Comparison of ENCODE assay signal across 8 cellular contexts in the genomic region with DNA sequence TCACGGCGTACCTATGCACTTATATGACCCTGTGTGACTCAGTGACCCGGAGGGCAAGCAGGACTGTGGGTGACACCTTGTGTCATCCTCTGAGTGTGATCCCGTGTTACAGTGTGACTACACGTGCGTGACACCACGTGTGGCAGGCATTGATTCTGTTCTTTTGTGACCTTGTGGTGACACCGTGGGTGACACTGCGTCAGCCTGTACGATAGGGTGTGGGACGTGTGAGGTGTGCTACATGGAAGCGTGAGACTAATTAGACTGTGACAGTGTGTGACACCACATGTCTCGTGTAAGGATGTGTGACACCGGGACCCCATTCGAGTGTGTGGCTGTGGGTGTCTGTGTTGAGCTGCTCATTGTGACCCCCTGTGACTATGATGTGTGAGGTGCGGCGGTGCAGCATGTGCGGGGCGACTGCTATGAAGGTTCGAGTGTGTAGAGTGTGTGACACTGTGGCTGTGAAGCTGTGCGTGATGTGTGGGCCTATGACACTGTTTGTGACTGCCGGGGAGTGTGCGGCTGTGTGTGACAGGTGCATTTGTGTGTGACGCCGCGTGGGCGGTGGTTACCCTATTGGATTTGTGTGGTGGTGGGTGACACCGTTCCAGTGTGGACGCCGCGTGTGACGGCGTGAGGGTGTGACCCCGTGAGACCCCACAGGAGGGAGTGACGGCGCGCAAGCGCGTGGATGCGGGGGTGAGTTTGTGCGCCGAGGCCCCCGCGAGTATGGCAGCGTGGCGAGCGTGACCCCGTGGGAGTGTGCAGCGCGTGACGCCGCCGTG. TPM values are rescaled to one million over a fixed set of nuclear protein-coding genes. Genes with fewer than 3 reads are reported as not detected.
A peak's percentile ranks its signal among the peaks of the same experiment; 100 is the strongest.
DNase-seq lines count a peak whose midpoint lies in the region; ATAC-seq, FAIRE-seq and TF ChIP-seq lines count a peak whose summit lies in the region.

A gene (plus strand): TSS at position 783 of the 788 bp plus-strand sequence. CDS start 5,621 bp downstream, outside the sequence.

- TF ChIP-seq CTCF in brain (conservative IDR thresholded peaks at IDR 0.05): no peak
- TF ChIP-seq CTCF in HepG2 (CRISPR knock-in tag; IDR thresholded peaks at IDR 0.05): 0 out of 2 replicates have a peak, but pooled peaks have one; percentile 1

- WGBS in HepG2 (ENCODE audit: low lambda C conversion rate): 4% methylated on average over 29 of the region's 53 CpGs

- no peaks in the 10 kb centered on the region for H3K36me3 ChIP-seq in CD4-positive, alpha-beta memory T cell (ENCODE audit: insufficient read depth, low read length)
- H3K36me3 ChIP-seq in HAP-1 (replicated peaks): no peaks in the 10 kb centered on the region
- H3K36me3 ChIP-seq in HepG2 (replicated peaks in 1 of 2; ENCODE audit: control insufficient read depth in 1 of 2, insufficient read depth in 2 of 2, low read length in 2 of 2): no peaks in the 10 kb centered on the region

- H3K4me3 Mint-ChIP-seq in CD4-positive, alpha-beta memory T cell: peak within 1 kb of the TSS; percentile 85 to 96 (median 86)
- peak within 1 kb of the TSS; percentile 85 to 92 (median 87) for H3K4me3 Mint-ChIP-seq in brain

- BruUV-seq in HepG2 (replicated peaks; lab: Mats Ljungman, UMichigan): no TSS peak

- peak within 1 kb of the TSS; percentile 99 for H3K4me2 ChIP-seq in HepG2 (ENCODE audit: low read depth, low read length)

- in situ Hi-C loops in HAP-1 (cut with MboI; ENCODE audit: low sequenced_read_pairs): no loop called here
- in situ Hi-C loops in HepG2 (cut with HindIII; ENCODE audit: extremely low pct_ligation_motif_present, low pct_unique_long_range_greater_than_20kb): no loop called here

- POLR2A ChIA-PET in CD4-positive, alpha-beta memory T cell (lab: Charles Lee; ENCODE audit: partially characterized antibody): interaction anchor here (0.6 to 4.6 kb wide), 19 partner anchors 13 to 1403 kb away, joined by 3 to 51 read pairs (median 4); a partner anchor contains a TSS
- POLR2A ChIA-PET in HepG2 (lab: Yijun Ruan, JAX): interaction anchor here (0.7 to 5.5 kb wide), 15 partner anchors 11 to 973 kb away, joined by 3 to 47 read pairs (median 6); a partner anchor contains a TSS

- H3K9me3 ChIP-seq in CD4-positive, alpha-beta memory T cell (ENCODE audit: control insufficient read depth in 1 of 2, low read length in 2 of 2): no peaks in the 10 kb centered on the region
- H3K9me3 ChIP-seq in HAP-1 (0 out of 2 replicates have a peak, but pooled peaks cover 2% of the 10 kb centered on the region), HepG2 (ENCODE audit: low read length) (no peaks in the 10 kb centered on the region)

- no peak for TF ChIP-seq EP300 in HepG2 (IDR thresholded peaks at IDR 0.05; ENCODE audit: low read depth in 2 of 2, low read length in 2 of 2)
- TF ChIP-seq EP300 in HepG2 (CRISPR knock-in tag; IDR thresholded peaks at IDR 0.05; ENCODE audit: borderline replicate concordance): no peak

- no peaks in the 10 kb centered on the region for H3K27me3 ChIP-seq in CD4-positive, alpha-beta memory T cell (ENCODE audit: insufficient read depth, low read length)
- H3K27me3 ChIP-seq in HAP-1 (ENCODE audit: low read depth) (no peaks in the 10 kb centered on the region), HepG2 (ENCODE audit: control insufficient read depth in 1 of 2, insufficient read depth in 2 of 2, low read length in 2 of 2) (peaks cover 1 to 17% of the 10 kb centered on the region in 2 experiments; a peak in 3 of 5 replicates)

- no peaks in the 10 kb centered on the region for H4K20me1 ChIP-seq in HepG2 (ENCODE audit: insufficient read depth, low read length)

- peak within 1 kb of the TSS; percentile 37; the same call in 1 of the 2 replicates for H3K9ac ChIP-seq in HepG2 (ENCODE audit: insufficient read depth, low read depth, low read length)

- CTCF ChIA-PET in CD4-positive, alpha-beta memory T cell (lab: Charles Lee; ENCODE audit: partially characterized antibody): interaction anchor here (0.9 to 4.4 kb wide), 11 partner anchors 7 to 169 kb away, joined by 3 to 66 read pairs (median 18); a partner anchor contains a TSS
- CTCF ChIA-PET in HepG2 (lab: Yijun Ruan, JAX; ENCODE audit: low intra/inter-chr PET ratio, low total read pairs): interaction anchor here (0.7 kb wide), 1 partner anchor 46 kb away, joined by 3 read pairs; no protein-coding TSS in a partner anchor

- peaks cover 28% of the 10 kb centered on the region for H3K4me1 ChIP-seq in CD4-positive, alpha-beta memory T cell (ENCODE audit: insufficient read depth, low read length)
- peaks cover 11% of the 10 kb centered on the region for H3K4me1 ChIP-seq in HAP-1
- peaks cover 44% of the 10 kb centered on the region for H3K4me1 ChIP-seq in HepG2 (ENCODE audit: insufficient read depth, low read length)

- no peak for TF ChIP-seq POLR2A in HepG2 (IDR thresholded peaks at IDR 0.05; ENCODE audit: insufficient read depth in 1 of 2, low read depth in 2 of 2, low read length in 2 of 2)

- peaks cover 4 to 6% of the 10 kb centered on the region in 2 donors for H3K36me3 Mint-ChIP-seq in CD4-positive, alpha-beta memory T cell
- H3K36me3 Mint-ChIP-seq in brain: peaks cover 6% of the 10 kb centered on the region

- no peak for FAIRE-seq in HepG2 (lab: Jason Lieb, UNC)

- intact Hi-C loops in CD4-positive, alpha-beta memory T cell (cut with micrococcal nuclease): loop anchor here (2.0 to 5.0 kb wide), 2 partner anchors 62 to 64 kb away; no protein-coding TSS in a partner anchor
- intact Hi-C loops in HepG2 (cut with micrococcal nuclease; ENCODE audit: unreplicated experiment): loop anchor here (10.0 kb wide), 1 partner anchor 58 kb away; no protein-coding TSS in a partner anchor

- H3K27me3 Mint-ChIP-seq in CD4-positive, alpha-beta memory T cell: peaks cover 6 to 20% of the 10 kb centered on the region in 2 donors
- H3K27me3 Mint-ChIP-seq in brain: peaks cover 28% of the 10 kb centered on the region

- DNase-seq in CD4-positive, alpha-beta memory T cell: peak in 3 of 5 donors; percentile 86 to 98 (median 86)
- no peak for DNase-seq in HAP-1 (ENCODE audit: low spot score in 2 of 2)
- no peak for DNase-seq in HepG2 (ENCODE audit: low spot score)
- peak; percentile 52 to 91 for DNase-seq in stimulated activated CD4-positive, alpha-beta T cell treated with anti-CD3 and anti-CD28 coated beads, Interleukin-4, amount 100 ng/mL, for 4 hours
- no peak for DNase-seq in amniotic stem cell (lab: John Stamatoyannopoulos, UW)

- H2AFZ ChIP-seq in HepG2 (ENCODE audit: low read length): no peak within 1 kb of the TSS

- peak within 1 kb of the TSS; percentile 67 to 72 for H3K4me3 ChIP-seq in CD4-positive, alpha-beta memory T cell (ENCODE audit: low read length in 2 of 2)
- peak within 1 kb of the TSS; percentile 68 for H3K4me3 ChIP-seq in HAP-1
- H3K4me3 ChIP-seq in HepG2 (replicated peaks in 1 of 3; ENCODE audit: insufficient read depth in 1 of 3, low read depth in 2 of 3, low read length in 3 of 3): peak within 1 kb of the TSS; percentile 44 to 75 (median 62)

- H3K27ac Mint-ChIP-seq in CD4-positive, alpha-beta memory T cell: peak within 1 kb of the TSS; percentile 79 to 98 (median 95)
- H3K27ac Mint-ChIP-seq in brain: peak within 1 kb of the TSS; percentile 75 to 87 (median 76)

- H3K4me1 Mint-ChIP-seq in CD4-positive, alpha-beta memory T cell: peaks cover 20 to 31% (median 24%) of the 10 kb centered on the region in 4 donors
- H3K4me1 Mint-ChIP-seq in brain: peaks cover 30% of the 10 kb centered on the region

- H3K79me2 ChIP-seq in HepG2 (ENCODE audit: insufficient read depth, low read length): no peaks in the 10 kb centered on the region

- ATAC-seq in SK-N-SH treated with all-trans-retinoic acid at 6 μM for 48 hours (0 out of 3 replicates have a peak, but pooled peaks have one; percentile 2), HepG2 (peak; percentile 11), HG03354 (IDR thresholded peaks at IDR 0.05; ENCODE audit: poor library complexity, severe bottlenecking, unreplicated experiment) (no peak)

- TF ChIP-seq RAD21 in HepG2 (CRISPR knock-in tag; IDR thresholded peaks at IDR 0.05): no peak

- peaks cover 0 to 2% (median 0%) of the 10 kb centered on the region in 8 donors for H3K9me3 Mint-ChIP-seq in CD4-positive, alpha-beta memory T cell
- H3K9me3 Mint-ChIP-seq in brain: peaks cover 0 to 4% (median 0%) of the 10 kb centered on the region in 5 experiments

- H3K27ac ChIP-seq in CD4-positive, alpha-beta memory T cell (ENCODE audit: low read depth, low read length): peak within 1 kb of the TSS; percentile 39
- no peak within 1 kb of the TSS for H3K27ac ChIP-seq in HepG2 (ENCODE audit: extremely low read length, insufficient read depth, low read length)

TF ChIP-seq in SK-N-SH treated with all-trans-retinoic acid at 6 μM for 48 hours, 23 proteins besides CTCF, POLR2A, EP300 and RAD21 (continues in another document):
- TF ChIP-seq ISL1 (CRISPR knock-in tag; IDR thresholded peaks at IDR 0.05) (no peak), OSR1 (CRISPR knock-in tag; IDR thresholded peaks at IDR 0.05) (no peak)

RNA-seq across cellular contexts. Expression of the gene that starts here (rescaled TPM):
- total RNA-seq in CD4-positive, alpha-beta memory T cell: under 1 TPM; 0.17 to 0.30 TPM
- polyA plus RNA-seq in CD4-positive, alpha-beta memory T cell: under 1 TPM in 1 of 2 donors, not detected in 1; 0.02 TPM
- polyA plus RNA-seq in brain (ENCODE audit: insufficient read depth, low read depth, low replicate concordance): 36.8 TPM
- total RNA-seq in HepG2 (2016; rRNA removed; fragmentation: Illumina TruSeq; extraction: Trizol): 0.11 TPM in 1 of 2 replicates, not detected in the other
- total RNA-seq in HepG2 (2016; cell fraction: cytosol; rRNA removed; fragmentation: Illumina TruSeq; extraction: Trizol; ENCODE audit: low read depth): not detected in 2 replicates
- total RNA-seq in HepG2 (2016; cell fraction: insoluble cytoplasmic fraction; rRNA removed; fragmentation: Illumina TruSeq; extraction: Trizol): not detected in 2 replicates
- total RNA-seq in HepG2 (2016; cell fraction: membrane; rRNA removed; fragmentation: Illumina TruSeq; extraction: Trizol): not detected in 2 replicates
- not detected in 2 replicates for total RNA-seq in HepG2 (2016; cell fraction: nucleus; rRNA removed; fragmentation: Illumina TruSeq; extraction: Trizol)
- 0.08 and 0.11 TPM in 2 replicates for polyA plus RNA-seq in HepG2 (2011; rRNA removed)
- polyA plus RNA-seq in HepG2 (2011; cell fraction: cytosol; rRNA removed): 0.04 and 0.11 TPM in 2 replicates
- 0.26 and 0.29 TPM in 2 replicates for polyA plus RNA-seq in HepG2 (2011; cell fraction: nucleus; rRNA removed)
- polyA plus RNA-seq in HepG2 (2012): 0.11 TPM in 2 replicates
- not detected in 2 replicates for polyA plus RNA-seq in HepG2 (2016; cell fraction: cytosol; fragmentation: Illumina TruSeq; extraction: Trizol; ENCODE audit: low read depth)
- not detected in 2 replicates for polyA plus RNA-seq in HepG2 (2016; cell fraction: insoluble cytoplasmic fraction; fragmentation: Illumina TruSeq; extraction: Trizol; ENCODE audit: low read depth)
- polyA plus RNA-seq in HepG2 (2016; cell fraction: membrane; fragmentation: Illumina TruSeq; extraction: Trizol; ENCODE audit: low read depth): not detected in 2 replicates
- not detected in 2 replicates for polyA plus RNA-seq in HepG2 (2016; cell fraction: nucleus; fragmentation: Illumina TruSeq; extraction: Trizol; ENCODE audit: insufficient read depth, low read depth)
- 0.30 and 1.5 TPM in 2 replicates for polyA minus RNA-seq in HepG2 (2011; rRNA and poly(A)+ RNA removed; ENCODE audit: low replicate concordance)
- not detected in 2 replicates for polyA minus RNA-seq in HepG2 (2011; cell fraction: cytosol; rRNA and poly(A)+ RNA removed)
- not detected in 2 replicates for polyA minus RNA-seq in HepG2 (2011; cell fraction: nucleus; rRNA and poly(A)+ RNA removed)

Comparison
In these comparisons a context has a peak if more than half of its experiments do, and no peak if none do; other contexts are left out.
1. RNA of the gene that starts here (polyA plus RNA-seq): 36.8 TPM in brain (single experiment); 0.04 to 0.29 TPM in HepG2 and 0.02 TPM in CD4-positive, alpha-beta memory T cell; every median in the first group is over 10 times any median in the second.
2. Peak in DNase-seq, H3K4me3 ChIP-seq and H3K27ac ChIP-seq in CD4-positive, alpha-beta memory T cell; RNA of the gene not detected or under 1 TPM.
3. DNase-seq: peak in stimulated activated CD4-positive, alpha-beta T cell treated with anti-CD3 and anti-CD28 coated beads, Interleukin-4, amount 100 ng/mL, for 4 hours (2 of 2); none in HAP-1 (0 of 2), HepG2 (single experiment) and amniotic stem cell (single experiment).
4. Peak in every context shown above with its lines, with median percentiles within 50 percentile points of each other: H3K4me3 ChIP-seq.